24 cellular contexts compared by ENCODE assay signal in the genomic region with DNA sequence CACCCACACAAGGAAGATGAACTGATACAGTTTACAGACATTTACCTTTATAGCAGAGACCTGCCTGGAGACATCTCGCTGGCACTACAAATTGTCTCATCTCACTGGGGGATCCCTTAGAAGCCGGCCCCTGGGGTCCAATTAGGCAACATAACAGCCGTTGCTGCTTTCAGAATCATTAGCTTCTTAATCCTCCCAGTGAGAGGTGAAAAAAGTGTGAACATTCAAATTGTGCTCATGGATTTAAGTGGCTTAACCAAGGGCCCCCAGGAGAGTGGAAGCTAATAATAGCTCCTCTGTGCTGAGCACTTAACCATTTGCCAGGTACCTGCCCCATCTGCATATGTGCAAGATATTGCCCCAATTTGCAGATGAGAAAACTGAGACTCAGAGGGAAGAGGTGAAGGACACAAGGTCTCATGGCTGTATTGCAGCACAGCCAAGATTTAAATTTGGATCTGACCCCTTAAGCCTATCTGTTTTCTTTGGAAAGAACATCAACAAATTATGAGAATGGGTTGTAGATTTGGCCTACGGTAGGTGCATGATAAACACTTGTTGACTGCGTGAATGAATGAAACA.
DNase-seq lines count a peak whose midpoint lies in the region; ATAC-seq, FAIRE-seq and TF ChIP-seq lines count a peak whose summit lies in the region.
"Had no signal": no experiment of that assay in that cellular context is flagged by ENCODE, and none has a peak within 500 bp of the region (broad histone marks: within the 10 kb centered on the region; RNA-seq: fewer than 3 reads in every experiment).

No MANE protein-coding gene starts in this region.

- H3K27me3 Mint-ChIP-seq in activated naive CD4-positive, alpha-beta T cell treated with anti-CD3 and anti-CD28 coated beads, Interleukin-2, amount 10 ng/mL, durations not matched to agents 7 days and 5 days: peaks cover 41% of the 10 kb centered on the region

- FAIRE-seq in GM12878 (lab: Jason Lieb, UNC): no peak
- FAIRE-seq: endothelial cell of umbilical vein, H54 had no signal

- H3K4me1 ChIP-seq in GM12878 (ENCODE audit: control insufficient read depth, insufficient read depth, low read length): peaks cover 3% of the 10 kb centered on the region; the same call in 1 of the 2 replicates
- peaks cover 44 to 66% of the 10 kb centered on the region in 2 donors for H3K4me1 ChIP-seq in thyroid gland
- H3K4me1 ChIP-seq in body of pancreas: peaks cover 25% of the 10 kb centered on the region
- H3K4me1 ChIP-seq: ascending aorta, heart right ventricle, uterus had no signal

- H3K9me3 ChIP-seq in GM12878 (replicated peaks; ENCODE audit: control insufficient read depth, insufficient read depth, low read length): no peaks in the 10 kb centered on the region; the same call in 2 of the 3 replicates
- no peaks in the 10 kb centered on the region for H3K9me3 ChIP-seq in thyroid gland
- H3K9me3 ChIP-seq in body of pancreas: no peaks in the 10 kb centered on the region
- H3K9me3 ChIP-seq: ascending aorta, heart right ventricle, uterus had no signal

- H3K9ac ChIP-seq in GM12878 (ENCODE audit: control insufficient read depth, insufficient read depth, low read length): no peak overlapping the region
- H3K9ac ChIP-seq: parathyroid adenoma had no signal

- TF ChIP-seq CTCF in GM12878 (IDR thresholded peaks at IDR 0.05 in 2 of 3, conservative IDR thresholded peaks at IDR 0.05 in 1 of 3; ENCODE audit: control insufficient read depth in 2 of 3, extremely low read depth in 1 of 3, insufficient read depth in 1 of 3, low read depth in 3 of 3, low read length in 3 of 3): no peak
- no peak for TF ChIP-seq CTCF in thyroid gland (IDR thresholded peaks at IDR 0.05)
- TF ChIP-seq CTCF in body of pancreas (IDR thresholded peaks at IDR 0.05): no peak

- 0 out of 4 replicates have a peak, but pooled peaks cover 0 to 1% of the 10 kb centered on the region in 2 experiments for H3K27me3 ChIP-seq in GM12878 (replicated peaks in 1 of 2; ENCODE audit: control insufficient read depth in 2 of 2, insufficient read depth in 2 of 2, low read length in 1 of 2)
- H3K27me3 ChIP-seq in thyroid gland: no peaks in the 10 kb centered on the region
- no peaks in the 10 kb centered on the region for H3K27me3 ChIP-seq in body of pancreas
- H3K27me3 ChIP-seq: ascending aorta, uterus had no signal

- TF ChIP-seq EP300 in GM12878 (IDR thresholded peaks at IDR 0.05; ENCODE audit: borderline replicate concordance in 1 of 2, control insufficient read depth in 1 of 2, low read depth in 2 of 2, low read length in 2 of 2): peak in 1 of 2 experiments; percentile 58; a peak in 1 of 4 replicates

- H3K27ac Mint-ChIP-seq in activated naive CD4-positive, alpha-beta T cell treated with anti-CD3 and anti-CD28 coated beads, Interleukin-2, amount 10 ng/mL, durations not matched to agents 7 days and 5 days: peak overlapping the region; percentile 33
- H3K27ac Mint-ChIP-seq: activated naive CD4-positive, alpha-beta T cell treated with anti-CD3 and anti-CD28 coated beads, Interleukin-2, amount 50 U/mL, for 24 hours; natural killer cell treated with Interleukin-12 subunit alpha and Interleukin-12 subunit beta and Interleukin-15 and Interleukin-18, amount 100 ng/mL, for 72 hours had no signal

- H3K4me3 Mint-ChIP-seq in activated naive CD4-positive, alpha-beta T cell treated with anti-CD3 and anti-CD28 coated beads, Interleukin-2, amount 10 ng/mL, durations not matched to agents 7 days and 5 days: no peak overlapping the region
- H3K4me3 Mint-ChIP-seq: activated naive CD4-positive, alpha-beta T cell treated with anti-CD3 and anti-CD28 coated beads, Interleukin-2, amount 50 U/mL, for 24 hours; natural killer cell treated with Interleukin-12 subunit alpha and Interleukin-12 subunit beta and Interleukin-15 and Interleukin-18, amount 100 ng/mL, for 72 hours had no signal

- no peaks in the 10 kb centered on the region for H3K79me2 ChIP-seq in GM12878 (ENCODE audit: control insufficient read depth, insufficient read depth, low read length)

- no peak overlapping the region for H3K4me2 ChIP-seq in GM12878 (ENCODE audit: control insufficient read depth, insufficient read depth)

- H3K9me3 Mint-ChIP-seq in activated naive CD4-positive, alpha-beta T cell treated with anti-CD3 and anti-CD28 coated beads, Interleukin-2, amount 10 ng/mL, durations not matched to agents 7 days and 5 days: no peaks in the 10 kb centered on the region
- H3K9me3 Mint-ChIP-seq: activated naive CD4-positive, alpha-beta T cell treated with anti-CD3 and anti-CD28 coated beads, Interleukin-2, amount 50 U/mL, for 24 hours; natural killer cell treated with Interleukin-12 subunit alpha and Interleukin-12 subunit beta and Interleukin-15 and Interleukin-18, amount 100 ng/mL, for 72 hours had no signal

- H2AFZ ChIP-seq in GM12878 (ENCODE audit: control insufficient read depth, low read depth, low read length): no peak overlapping the region
- H2AFZ ChIP-seq: parathyroid adenoma had no signal

- no peak for TF ChIP-seq POLR2A in GM12878 (IDR thresholded peaks at IDR 0.05; ENCODE audit: low read depth, low read length)
- no peak for TF ChIP-seq POLR2A in thyroid gland (IDR thresholded peaks at IDR 0.05)
- no peak for TF ChIP-seq POLR2A in body of pancreas (IDR thresholded peaks at IDR 0.05)

- CTCF ChIA-PET in activated naive CD4-positive, alpha-beta T cell treated with anti-CD3 and anti-CD28 coated beads, Interleukin-2, amount 10 ng/mL, durations not matched to agents 7 days and 5 days (lab: Charles Lee): no interaction called here
- CTCF ChIA-PET in GM12878 (lab: Yijun Ruan, JAX): no interaction called here

- intact Hi-C loops in GM12878 (cut with micrococcal nuclease; ENCODE audit: unreplicated experiment) (no loop called here), thyroid gland (cut with DNase I) (no loop called here), body of pancreas (cut with DNase I) (no loop called here)

- H3K36me3 Mint-ChIP-seq in activated naive CD4-positive, alpha-beta T cell treated with anti-CD3 and anti-CD28 coated beads, Interleukin-2, amount 10 ng/mL, durations not matched to agents 7 days and 5 days: no peaks in the 10 kb centered on the region
- H3K36me3 Mint-ChIP-seq: activated naive CD4-positive, alpha-beta T cell treated with anti-CD3 and anti-CD28 coated beads, Interleukin-2, amount 50 U/mL, for 24 hours; natural killer cell treated with Interleukin-12 subunit alpha and Interleukin-12 subunit beta and Interleukin-15 and Interleukin-18, amount 100 ng/mL, for 72 hours had no signal

- RAD21 ChIA-PET in GM12878 (lab: Charles Lee; ENCODE audit: unreplicated experiment): interaction anchor here (1.4 to 1.7 kb wide), 2 partner anchors 16 to 24 kb away, joined by 4 to 5 read pairs; no protein-coding TSS in a partner anchor

- TF ChIP-seq RAD21 in GM12878 (IDR thresholded peaks at IDR 0.05; ENCODE audit: insufficient read depth, low read depth, low read length): no peak

- no peak for DNase-seq in activated naive CD4-positive, alpha-beta T cell treated with anti-CD3 and anti-CD28 coated beads, Interleukin-2, amount 10 ng/mL, durations not matched to agents 7 days and 5 days
- DNase-seq in activated naive CD4-positive, alpha-beta T cell (lab: John Stamatoyannopoulos, UW): no peak
- DNase-seq in NCI-H146 treated with DMSO at 0.1 percent for 48 hours (lab: John Stamatoyannopoulos, UW; ENCODE audit: unreplicated experiment) (peak; percentile 35), GM12878 (ENCODE audit: low read depth, low spot score) (peak; percentile 31), thyroid gland (peak; percentile 27 to 37), DMS 273 (lab: John Stamatoyannopoulos, UW; ENCODE audit: unreplicated experiment) (no peak), germinal center (ENCODE audit: low spot score) (no peak), body of pancreas (no peak)
- DNase-seq: activated T-cell treated with anti-CD3 and anti-CD28 coated beads, Interleukin-2, amount 50 U/mL, for 48 hours; central memory CD4-positive, alpha-beta T cell; dermis blood vessel endothelial cell; heart right ventricle; left colon; mesenchymal stem cell; NCI-H1694 treated with DMSO at 0.1 percent for 48 hours; substantia nigra; uterus had no signal

- no peaks in the 10 kb centered on the region for H3K36me3 ChIP-seq in GM12878 (ENCODE audit: control insufficient read depth in 2 of 2, insufficient read depth in 2 of 2, low read length in 1 of 2)
- H3K36me3 ChIP-seq in thyroid gland: no peaks in the 10 kb centered on the region
- H3K36me3 ChIP-seq in body of pancreas (replicated peaks in 1 of 2; ENCODE audit: insufficient read depth in 1 of 2, low read depth in 2 of 2): no peaks in the 10 kb centered on the region
- H3K36me3 ChIP-seq: ascending aorta, heart right ventricle, uterus had no signal

- ATAC-seq in GM12878 (peak; percentile 52), body of pancreas (no peak)
- ATAC-seq: heart right ventricle; left colon; natural killer cell treated with Interleukin-12 subunit alpha and Interleukin-12 subunit beta and Interleukin-15 and Interleukin-18, amount 100 ng/mL, for 72 hours had no signal

- H4K20me1 ChIP-seq in GM12878 (ENCODE audit: control insufficient read depth, insufficient read depth): no peaks in the 10 kb centered on the region

- no TSS peak for BruUV-seq in GM12878 (replicated peaks; lab: Mats Ljungman, UMichigan)

- in situ Hi-C loops in GM12878 (cut with MboI): no loop called here

- H3K27ac ChIP-seq in GM12878 (ENCODE audit: control insufficient read depth, insufficient read depth) (no peak overlapping the region), thyroid gland (peak overlapping the region in 2 of 3 donors; percentile 1 to 56), body of pancreas (no peak overlapping the region)
- H3K27ac ChIP-seq: ascending aorta, C4-2B, heart right ventricle, parathyroid adenoma, uterus had no signal

- H3K4me3 ChIP-seq in GM12878 (no peak overlapping the region), thyroid gland (replicated peaks in 1 of 3) (no peak overlapping the region), body of pancreas (no peak overlapping the region)
- H3K4me3 ChIP-seq: ascending aorta, heart right ventricle, uterus had no signal

- POLR2A ChIA-PET in GM12878 (lab: Charles Lee): no interaction called here

- SMC1A ChIA-PET in GM12878 (lab: Charles Lee; ENCODE audit: uncharacterized antibody, unreplicated experiment): interaction anchor here (0.7 to 1.8 kb wide), 2 partner anchors 9 to 267 kb away, joined by 3 to 5 read pairs; no protein-coding TSS in a partner anchor

- WGBS in GM12878 (ENCODE audit: insufficient coverage, insufficient replicate concordance, low lambda C conversion rate, missing lambda C conversion rate): 45% methylated on average over 5 of the region's 5 CpGs
- WGBS in thyroid gland, 2 donors: 62 to 70% methylated on average over 5 of the region's 5 CpGs
- 54 to 65% methylated on average over 5 of the region's 5 CpGs for WGBS in body of pancreas, 2 donors

- H3K4me1 Mint-ChIP-seq in activated naive CD4-positive, alpha-beta T cell treated with anti-CD3 and anti-CD28 coated beads, Interleukin-2, amount 10 ng/mL, durations not matched to agents 7 days and 5 days: peaks cover 66% of the 10 kb centered on the region

TF ChIP-seq in GM12878, 131 proteins besides CTCF, POLR2A, EP300 and RAD21 (continues in another document):
- TF ChIP-seq SMARCA5 (IDR thresholded peaks at IDR 0.05) (0 out of 2 replicates have a peak, but pooled peaks have one; percentile 19), ZNF384 (IDR thresholded peaks at IDR 0.05; ENCODE audit: borderline replicate concordance, low read depth, low read length) (0 out of 2 replicates have a peak, but pooled peaks have one; percentile 33)

Comparison
In these comparisons a context has a peak if more than half of its experiments do, and no peak if none do; other contexts are left out.
1. DNase-seq: peak in NCI-H146 treated with DMSO at 0.1 percent for 48 hours (single experiment), GM12878 (single experiment) and thyroid gland (2 of 2); none in activated naive CD4-positive, alpha-beta T cell treated with anti-CD3 and anti-CD28 coated beads, Interleukin-2, amount 10 ng/mL, durations not matched to agents 7 days and 5 days (single experiment), activated naive CD4-positive, alpha-beta T cell (0 of 4), DMS 273 (single experiment), germinal center (single experiment) and body of pancreas (0 of 4).
2. H3K27ac ChIP-seq: peak in thyroid gland (2 of 3); none in GM12878 (single experiment) and body of pancreas (0 of 4).